ENCODE assay signal across 12 cellular contexts in the genomic region with DNA sequence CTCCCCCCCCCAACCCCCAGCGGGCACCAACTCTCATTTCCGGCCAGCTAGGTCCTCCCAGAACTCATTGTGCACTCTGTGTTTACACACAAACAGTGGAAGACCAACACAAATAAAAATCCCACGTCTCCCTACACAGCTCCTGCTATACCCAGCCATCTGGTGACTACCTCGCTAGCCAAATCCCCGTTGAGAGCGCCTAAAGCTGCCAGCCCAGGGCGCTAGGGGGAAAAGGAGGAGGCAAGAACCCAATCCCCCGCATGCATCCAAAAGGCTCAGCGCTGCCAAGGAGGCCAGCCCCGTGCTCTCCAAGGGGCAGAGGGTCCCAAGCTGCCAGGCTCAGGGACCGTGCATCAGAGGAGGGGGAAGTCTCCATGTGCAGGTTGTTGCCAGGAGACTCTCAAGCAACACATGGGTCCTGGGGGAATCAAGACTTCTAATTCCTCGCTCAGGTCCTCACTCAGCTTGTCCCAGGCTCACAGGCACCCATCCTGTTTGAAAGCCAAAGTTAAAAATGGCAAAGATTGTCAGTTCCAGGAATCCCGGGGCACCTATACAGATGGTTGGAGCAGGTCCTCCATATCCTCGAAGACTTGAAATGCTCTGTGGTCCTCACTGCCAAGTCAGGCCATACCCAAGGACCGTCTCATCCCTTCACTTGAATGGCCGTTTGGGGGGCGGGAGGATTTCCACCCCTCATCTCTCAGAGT. TPM values are rescaled to one million over a fixed set of nuclear protein-coding genes. Genes with fewer than 3 reads are reported as not detected.
A peak's percentile ranks its signal among the peaks of the same experiment; 100 is the strongest.
DNase-seq lines count a peak whose midpoint lies in the region; TF ChIP-seq lines count a peak whose summit lies in the region.
"Had no signal": no experiment of that assay in that cellular context is flagged by ENCODE, and none has a peak within 500 bp of the region (broad histone marks: within the 10 kb centered on the region; RNA-seq: fewer than 3 reads in every experiment).

No MANE protein-coding gene starts in this region.

- intact Hi-C loops in sigmoid colon (cut with DNase I), result no loop called here
- intact Hi-C loops in posterior vena cava (cut with DNase I), result no loop called here

- 30 to 35% methylated on average over 17 of the region's 17 CpGs for whole genome bisulfite sequencing in sigmoid colon, 2 donors

- no peak for TF ChIP-seq POLR2A in sigmoid colon (IDR thresholded peaks at IDR 0.05)

- peak overlapping the region; percentile 81 for H3K4me3 ChIP-seq in BE2C (ENCODE audit: low read depth, low read length)
- H3K4me3 ChIP-seq in iPS-18c (ENCODE audit: insufficient read depth, low read depth, low read length), result peak overlapping the region; percentile 66; the same call in 1 of the 2 replicates
- H3K4me3 ChIP-seq in sigmoid colon, result no peak overlapping the region

- H3K4me1 ChIP-seq in BE2C (peaks cover 38% of the 10 kb centered on the region), sigmoid colon (peaks cover 0 to 26% (median 20%) of the 10 kb centered on the region in 4 donors)

- POLR2A ChIA-PET in GM10248 (lab: Yijun Ruan, JAX), result no interaction called here

- no peak for TF ChIP-seq CTCF in BE2C (IDR thresholded peaks at IDR 0.05; ENCODE audit: low read depth, low read length)
- TF ChIP-seq CTCF in GM10248 (IDR thresholded peaks at IDR 0.05; ENCODE audit: control extremely low read depth, extremely low read depth, low read depth, missing control alignments), result no peak
- no peak for TF ChIP-seq CTCF in sigmoid colon (IDR thresholded peaks at IDR 0.05)

- no peaks in the 10 kb centered on the region for H3K27me3 ChIP-seq in BE2C
- peaks cover 33 to 67% (median 37%) of the 10 kb centered on the region in 3 donors for H3K27me3 ChIP-seq in sigmoid colon

- H3K9me3 ChIP-seq in BE2C (no peaks in the 10 kb centered on the region), iPS-18c (ENCODE audit: control insufficient read depth, insufficient read depth, low read length) (no peaks in the 10 kb centered on the region), sigmoid colon (no peaks in the 10 kb centered on the region)

- CTCF ChIA-PET in GM10248 (lab: Yijun Ruan, JAX), result interaction anchor here (0.6 to 5.8 kb wide), 9 partner anchors 8 to 686 kb away, joined by 3 to 29 read pairs (median 3); no protein-coding TSS in a partner anchor

- TF ChIP-seq EP300 in sigmoid colon (IDR thresholded peaks at IDR 0.05), result no peak

- no peak overlapping the region for H3K27ac ChIP-seq in sigmoid colon

- H3K36me3 ChIP-seq in BE2C (peaks cover 44% of the 10 kb centered on the region), sigmoid colon (no peaks in the 10 kb centered on the region)

- peak; percentile 72 for DNase-seq in BE2C
- peak; percentile 9 for DNase-seq in GM10248 (ENCODE audit: extremely low spot score)
- peak; percentile 64 for DNase-seq in NCI-H524 treated with DMSO at 0.1 percent for 48 hours (lab: John Stamatoyannopoulos, UW)
- no peak for DNase-seq in sigmoid colon
- no peak for DNase-seq in NOMO-1 treated with dmso at 0.1 percent for 144 hours (lab: John Stamatoyannopoulos, UW; ENCODE audit: unreplicated experiment)
- DNase-seq in H4 (ENCODE audit: low spot score), result no peak
- no peak for DNase-seq in posterior vena cava (ENCODE audit: low spot score)
- DNase-seq: activated CD8-positive, alpha-beta memory T cell treated with anti-CD3 and anti-CD28 coated beads, Interleukin-2, amount 10 ng/mL, durations not matched to agents 7 days and 5 days; NCI-H187; stimulated activated CD4-positive, alpha-beta T cell treated with anti-CD3 and anti-CD28 coated beads, Interleukin-1b, Interleukin-23, amount 100 ng/mL, for 48 hours; stimulated activated naive B cell treated with anti-CD40 and anti-IgM and Interleukin-4, amounts not matched to agents 10 μg/mL and 1 μg/mL and 100 μg/mL, for 72 hours had no signal

RNA-seq across cellular contexts. Expression of gene ASTN2, which starts 2.7 kb away (rescaled TPM):
- 53.7 TPM for polyA plus RNA-seq in BE2C (2012; ENCODE audit: insufficient read depth, insufficient read length, low read depth)
- total RNA-seq in sigmoid colon (1 to 10 TPM; 2.1 to 7.5 (median 4.6) TPM), posterior vena cava (1 to 10 TPM; 4.3 to 5.8 TPM)
- polyA plus RNA-seq in sigmoid colon, result 1 to 10 TPM in 2 of 3 donors, under 1 TPM in 1; 0.60 to 2.2 (median 1.6) TPM
- 2.7 and 6.8 TPM in 2 replicates for total RNA-seq in H4 (2014; rRNA removed; shearing (Covaris generic))

Comparison
In these comparisons a context has a peak if more than half of its experiments do, and no peak if none do; other contexts are left out.
1. DNase-seq: peak in BE2C (single experiment), GM10248 (single experiment) and NCI-H524 treated with DMSO at 0.1 percent for 48 hours (single experiment); none in sigmoid colon (single experiment), NOMO-1 treated with dmso at 0.1 percent for 144 hours (single experiment), H4 (single experiment) and posterior vena cava (single experiment).
2. H3K4me3 ChIP-seq: peak in BE2C (single experiment) and iPS-18c (single experiment); none in sigmoid colon (0 of 4).